1 cellular context compared by ENCODE assay signal in genomic region chr4:121707344-121707743, GRCh38.
TF ChIP-seq lines count a peak whose summit lies in the region.

No MANE protein-coding gene starts in this region.

TF ChIP-seq in HCT116, 20 proteins besides CTCF, POLR2A, EP300 and RAD21:
- TF ChIP-seq ZFX (IDR thresholded peaks at IDR 0.05) = no peak
TF ChIP-seq in HCT116: peak in this region for 0.
